Comparison of ENCODE assay signal across 8 cellular contexts in genomic region chr1:223707270-223708000, GRCh38. TPM values are rescaled to one million over a fixed set of nuclear protein-coding genes. Genes with fewer than 3 reads are reported as not detected.
DNase-seq lines count a peak whose midpoint lies in the region; ATAC-seq and TF ChIP-seq lines count a peak whose summit lies in the region.

No MANE protein-coding gene starts in this region.

- peak overlapping the region; percentile 48 for H3K4me3 Mint-ChIP-seq in MCF 10A (ENCODE audit: unreplicated experiment)
- no peak overlapping the region for H3K4me3 Mint-ChIP-seq in activated naive CD8-positive, alpha-beta T cell treated with anti-CD3 and anti-CD28 coated beads for 36 hours

- POLR2A ChIA-PET in MCF 10A (lab: Yijun Ruan, JAX): interaction anchor here (0.5 to 5.6 kb wide), 36 partner anchors 9 to 997 kb away, joined by 3 to 81 read pairs (median 5); partner anchors contain the start of genes AIDA, BROX, NVL and TP53BP2

- TSS peak; percentile 78 for BruUV-seq in MCF 10A (replicated peaks; lab: Mats Ljungman, UMichigan)

- intact Hi-C loops in MCF 10A (cut with micrococcal nuclease): loop anchor here (2.0 to 10.0 kb wide), 3 partner anchors 137 to 1217 kb away; partner anchors contain the start of genes DNAH14 and TP53BP2

- peak overlapping the region; percentile 44 for H3K27ac Mint-ChIP-seq in MCF 10A (ENCODE audit: low read depth, unreplicated experiment)
- H3K27ac Mint-ChIP-seq in activated naive CD8-positive, alpha-beta T cell treated with anti-CD3 and anti-CD28 coated beads for 36 hours: no peak overlapping the region

- TF ChIP-seq CTCF in MCF 10A (IDR thresholded peaks at IDR 0.05; ENCODE audit: unreplicated experiment): no peak

- peaks cover 5% of the 10 kb centered on the region for H3K36me3 Mint-ChIP-seq in MCF 10A (ENCODE audit: insufficient read depth, unreplicated experiment)
- H3K36me3 Mint-ChIP-seq in activated naive CD8-positive, alpha-beta T cell treated with anti-CD3 and anti-CD28 coated beads for 36 hours: no peaks in the 10 kb centered on the region

- CTCF ChIA-PET in MCF 10A (lab: Yijun Ruan, JAX): interaction anchor here (0.5 to 5.6 kb wide), 29 partner anchors 8 to 1215 kb away, joined by 3 to 52 read pairs (median 4); partner anchors contain the start of genes NVL and TP53BP2

- H3K9me3 Mint-ChIP-seq in MCF 10A (ENCODE audit: unreplicated experiment): no peaks in the 10 kb centered on the region
- no peaks in the 10 kb centered on the region for H3K9me3 Mint-ChIP-seq in activated naive CD8-positive, alpha-beta T cell treated with anti-CD3 and anti-CD28 coated beads for 36 hours

- no peaks in the 10 kb centered on the region for H3K27me3 Mint-ChIP-seq in MCF 10A (ENCODE audit: insufficient read depth, unreplicated experiment)
- H3K27me3 Mint-ChIP-seq in activated naive CD8-positive, alpha-beta T cell treated with anti-CD3 and anti-CD28 coated beads for 36 hours: peaks cover 5% of the 10 kb centered on the region

- peaks cover 61% of the 10 kb centered on the region for H3K4me1 Mint-ChIP-seq in MCF 10A (ENCODE audit: insufficient read depth, unreplicated experiment)
- peaks cover 15% of the 10 kb centered on the region for H3K4me1 Mint-ChIP-seq in activated naive CD8-positive, alpha-beta T cell treated with anti-CD3 and anti-CD28 coated beads for 36 hours

- ATAC-seq in HG03439 (IDR thresholded peaks at IDR 0.05; ENCODE audit: unreplicated experiment) (no peak), GM18498 (IDR thresholded peaks at IDR 0.05; ENCODE audit: unreplicated experiment) (no peak)

- DNase-seq in DMS153 treated with DMSO at 0.1 percent for 48 hours (lab: John Stamatoyannopoulos, UW; ENCODE audit: unreplicated experiment) (peak; percentile 99), NCI-H2029 (lab: John Stamatoyannopoulos, UW) (peak; percentile 89), MCF 10A (ENCODE audit: unreplicated experiment) (peak; percentile 100), medulla oblongata (ENCODE audit: extremely low spot score) (peak; percentile 31), SKM-1 treated with dmso at 0.1 percent for 144 hours (lab: John Stamatoyannopoulos, UW; ENCODE audit: unreplicated experiment) (no peak)
- DNase-seq in activated naive CD8-positive, alpha-beta T cell treated with anti-CD3 and anti-CD28 coated beads for 36 hours: no peak

RNA-seq across cellular contexts. Expression of gene CAPN2, which starts 4.9 kb away (rescaled TPM):
- 513 and 622 TPM in 2 replicates for total RNA-seq in MCF 10A (2022)
- 10 to 100 TPM; 23.6 to 24.3 TPM for total RNA-seq in activated naive CD8-positive, alpha-beta T cell treated with anti-CD3 and anti-CD28 coated beads for 36 hours

RNA-seq across cellular contexts. Expression of gene CAPN8, which starts 41.9 kb away (rescaled TPM):
- 1.0 and 5.7 TPM in 2 replicates for total RNA-seq in MCF 10A (2022)
- not detected for total RNA-seq in activated naive CD8-positive, alpha-beta T cell treated with anti-CD3 and anti-CD28 coated beads for 36 hours

Comparison
In these comparisons a context has a peak if more than half of its experiments do, and no peak if none do; other contexts are left out.
1. DNase-seq: peak in DMS153 treated with DMSO at 0.1 percent for 48 hours (single experiment), NCI-H2029 (single experiment), MCF 10A (single experiment) and medulla oblongata (single experiment); none in activated naive CD8-positive, alpha-beta T cell treated with anti-CD3 and anti-CD28 coated beads for 36 hours (single experiment) and SKM-1 treated with dmso at 0.1 percent for 144 hours (single experiment).
2. RNA of gene CAPN2, which starts 4.9 kb away (total RNA-seq): 513 to 622 TPM in MCF 10A; 23.6 to 24.3 TPM in activated naive CD8-positive, alpha-beta T cell treated with anti-CD3 and anti-CD28 coated beads for 36 hours; every median in the first group is over 10 times any median in the second.